ENCODE assay signal across 15 cellular contexts in genomic region chr20:36548006-36548315, GRCh38. TPM values are rescaled to one million over a fixed set of nuclear protein-coding genes. Genes with fewer than 3 reads are reported as not detected.
DNase-seq lines count a peak whose midpoint lies in the region; ATAC-seq and TF ChIP-seq lines count a peak whose summit lies in the region.
"Had no signal": no experiment of that assay in that cellular context is flagged by ENCODE, and none has a peak within 500 bp of the region (broad histone marks: within the 10 kb centered on the region; RNA-seq: fewer than 3 reads in every experiment).

No MANE protein-coding gene starts in this region.

- CTCF ChIA-PET in SK-N-SH (lab: Yijun Ruan, JAX): interaction anchor here (1.0 to 1.6 kb wide), 4 partner anchors 9 to 57 kb away, joined by 4 to 6 read pairs (median 5); partner anchors contain the start of gene RAB5IF
- CTCF ChIA-PET in activated naive CD4-positive, alpha-beta T cell treated with anti-CD3 and anti-CD28 coated beads, Interleukin-2, amount 10 ng/mL, durations not matched to agents 7 days and 5 days (lab: Charles Lee): interaction anchor here (1.7 kb wide), 1 partner anchor 17 kb away, joined by 3 read pairs; no protein-coding TSS in a partner anchor

- H3K4me3 ChIP-seq in SK-N-SH (ENCODE audit: low read depth in 2 of 2, low read length in 1 of 2) (no peak overlapping the region), endodermal cell (ENCODE audit: low read length) (no peak overlapping the region), retinal pigment epithelial cell (ENCODE audit: low read length) (no peak overlapping the region)
- H3K4me3 ChIP-seq: dorsolateral prefrontal cortex, testis had no signal

- no peak for TF ChIP-seq EP300 in SK-N-SH (IDR thresholded peaks at IDR 0.05; ENCODE audit: borderline replicate concordance in 1 of 2, low read depth in 1 of 2, low read length in 1 of 2)

- H3K36me3 ChIP-seq in SK-N-SH (replicated peaks in 1 of 2; ENCODE audit: control insufficient read depth in 1 of 2, insufficient read depth in 2 of 2, low read length in 1 of 2) (no peaks in the 10 kb centered on the region), endodermal cell (ENCODE audit: control insufficient read depth, insufficient read depth, low read length) (peaks cover 52% of the 10 kb centered on the region)

- no peaks in the 10 kb centered on the region for H3K9me2 ChIP-seq in SK-N-SH

- no peak overlapping the region for H3K4me2 ChIP-seq in SK-N-SH

- no peaks in the 10 kb centered on the region; the same call in 1 of the 2 replicates for H4K20me1 ChIP-seq in SK-N-SH (ENCODE audit: insufficient read depth)

- POLR2A ChIA-PET in SK-N-SH (lab: Yijun Ruan, JAX): no interaction called here

- DNase-seq in SK-N-SH (peak; percentile 54), NAMALWA (ENCODE audit: low spot score) (peak; percentile 34), endodermal cell (peak; percentile 92), retinal pigment epithelial cell (ENCODE audit: low read depth) (no peak)
- no peak for DNase-seq in activated naive CD4-positive, alpha-beta T cell treated with anti-CD3 and anti-CD28 coated beads, Interleukin-2, amount 10 ng/mL, durations not matched to agents 7 days and 5 days
- DNase-seq: dorsolateral prefrontal cortex, head of caudate nucleus, NCI-H1105 treated with DMSO at 0.1 percent for 48 hours, NCI-H526 treated with DMSO at 0.1 percent for 48 hours, SW 1271, testis had no signal

- H3K4me3 Mint-ChIP-seq in endodermal cell: no peak overlapping the region
- H3K4me3 Mint-ChIP-seq in activated naive CD4-positive, alpha-beta T cell treated with anti-CD3 and anti-CD28 coated beads, Interleukin-2, amount 10 ng/mL, durations not matched to agents 7 days and 5 days: no peak overlapping the region
- H3K4me3 Mint-ChIP-seq: activated naive CD4-positive, alpha-beta T cell treated with anti-CD3 and anti-CD28 coated beads, Interleukin-2, amount 50 U/mL, for 24 hours had no signal

- no peaks in the 10 kb centered on the region for H3K9me3 ChIP-seq in SK-N-SH
- H3K9me3 ChIP-seq in endodermal cell (ENCODE audit: control insufficient read depth, low read length): no peaks in the 10 kb centered on the region
- H3K9me3 ChIP-seq: testis had no signal

- H3K4me1 Mint-ChIP-seq in endodermal cell: peaks cover 9% of the 10 kb centered on the region
- no peaks in the 10 kb centered on the region for H3K4me1 Mint-ChIP-seq in activated naive CD4-positive, alpha-beta T cell treated with anti-CD3 and anti-CD28 coated beads, Interleukin-2, amount 10 ng/mL, durations not matched to agents 7 days and 5 days
- H3K4me1 Mint-ChIP-seq: activated naive CD4-positive, alpha-beta T cell treated with anti-CD3 and anti-CD28 coated beads, Interleukin-2, amount 50 U/mL, for 24 hours had no signal

- no peaks in the 10 kb centered on the region for H3K79me2 ChIP-seq in SK-N-SH (ENCODE audit: insufficient read depth)

- peak; percentile 28; the same call in 1 of the 2 replicates for TF ChIP-seq RAD21 in SK-N-SH (IDR thresholded peaks at IDR 0.05; ENCODE audit: low read length)

- ATAC-seq in SK-N-SH treated with all-trans-retinoic acid at 6 μM for 48 hours: no peak
- no peak for ATAC-seq in GM18868 (IDR thresholded peaks at IDR 0.05; ENCODE audit: unreplicated experiment)
- no peak for ATAC-seq in GM21723 (IDR thresholded peaks at IDR 0.05; ENCODE audit: unreplicated experiment)

- peaks cover 0 to 8% of the 10 kb centered on the region in 2 experiments; a peak in 2 of 4 replicates for H3K4me1 ChIP-seq in SK-N-SH (ENCODE audit: control insufficient read depth in 1 of 2, insufficient read depth in 2 of 2, low read depth in 1 of 2, low read length in 1 of 2)
- H3K4me1 ChIP-seq in endodermal cell (ENCODE audit: control insufficient read depth, insufficient read depth, low read length): peaks cover 7% of the 10 kb centered on the region

- no peaks in the 10 kb centered on the region for H3K27me3 Mint-ChIP-seq in endodermal cell (ENCODE audit: insufficient read depth)
- peaks cover 3% of the 10 kb centered on the region for H3K27me3 Mint-ChIP-seq in activated naive CD4-positive, alpha-beta T cell treated with anti-CD3 and anti-CD28 coated beads, Interleukin-2, amount 10 ng/mL, durations not matched to agents 7 days and 5 days
- H3K27me3 Mint-ChIP-seq: activated naive CD4-positive, alpha-beta T cell treated with anti-CD3 and anti-CD28 coated beads, Interleukin-2, amount 50 U/mL, for 24 hours had no signal

- TF ChIP-seq CTCF in SK-N-SH (IDR thresholded peaks at IDR 0.05): peak; percentile 26; the same call in 1 of the 2 replicates
- TF ChIP-seq CTCF in endodermal cell (conservative IDR thresholded peaks at IDR 0.05): peak; percentile 75
- TF ChIP-seq CTCF in retinal pigment epithelial cell (conservative IDR thresholded peaks at IDR 0.05; ENCODE audit: low read depth, low read length): peak; percentile 39

- no peaks in the 10 kb centered on the region for H3K9me3 Mint-ChIP-seq in endodermal cell
- no peaks in the 10 kb centered on the region for H3K9me3 Mint-ChIP-seq in activated naive CD4-positive, alpha-beta T cell treated with anti-CD3 and anti-CD28 coated beads, Interleukin-2, amount 10 ng/mL, durations not matched to agents 7 days and 5 days
- H3K9me3 Mint-ChIP-seq: activated naive CD4-positive, alpha-beta T cell treated with anti-CD3 and anti-CD28 coated beads, Interleukin-2, amount 50 U/mL, for 24 hours had no signal

- H3F3A ChIP-seq in SK-N-SH (replicated peaks; ENCODE audit: insufficient read depth): no peaks in the 10 kb centered on the region

- 80% methylated on average over 2 of the region's 12 CpGs for WGBS in SK-N-SH (ENCODE audit: low lambda C conversion rate)
- 86 to 88% methylated on average over 3 to 12 of the region's 12 CpGs for WGBS in endodermal cell (ENCODE audit: insufficient coverage in 1 of 2, insufficient read length in 1 of 2), 2 experiments

- H3K27ac ChIP-seq in SK-N-SH (ENCODE audit: low read depth in 2 of 2, low read length in 1 of 2) (no peak overlapping the region), endodermal cell (ENCODE audit: low read depth, low read length) (no peak overlapping the region)
- H3K27ac ChIP-seq: dorsolateral prefrontal cortex, testis had no signal

- H3K27ac Mint-ChIP-seq in endodermal cell: no peak overlapping the region
- H3K27ac Mint-ChIP-seq in activated naive CD4-positive, alpha-beta T cell treated with anti-CD3 and anti-CD28 coated beads, Interleukin-2, amount 10 ng/mL, durations not matched to agents 7 days and 5 days: no peak overlapping the region
- H3K27ac Mint-ChIP-seq: activated naive CD4-positive, alpha-beta T cell treated with anti-CD3 and anti-CD28 coated beads, Interleukin-2, amount 50 U/mL, for 24 hours had no signal

- no peak overlapping the region for H2AFZ ChIP-seq in SK-N-SH (ENCODE audit: low read depth)

- no peaks in the 10 kb centered on the region for H3K27me3 ChIP-seq in SK-N-SH (ENCODE audit: insufficient read depth)
- H3K27me3 ChIP-seq in endodermal cell (ENCODE audit: control insufficient read depth, insufficient read depth, low read length, poor library complexity, severe bottlenecking): no peaks in the 10 kb centered on the region
- H3K27me3 ChIP-seq: dorsolateral prefrontal cortex, testis had no signal

- peaks cover 33% of the 10 kb centered on the region for H3K36me3 Mint-ChIP-seq in endodermal cell (ENCODE audit: low read depth)
- no peaks in the 10 kb centered on the region for H3K36me3 Mint-ChIP-seq in activated naive CD4-positive, alpha-beta T cell treated with anti-CD3 and anti-CD28 coated beads, Interleukin-2, amount 10 ng/mL, durations not matched to agents 7 days and 5 days
- H3K36me3 Mint-ChIP-seq: activated naive CD4-positive, alpha-beta T cell treated with anti-CD3 and anti-CD28 coated beads, Interleukin-2, amount 50 U/mL, for 24 hours had no signal

- H3K9ac ChIP-seq in SK-N-SH (no peak overlapping the region), endodermal cell (ENCODE audit: extremely low read depth, low read length, poor library complexity, severe bottlenecking) (no peak overlapping the region)

TF ChIP-seq in SK-N-SH, 30 proteins besides CTCF, POLR2A, EP300 and RAD21:
- no peak for TF ChIP-seq FOXM1 (IDR thresholded peaks at IDR 0.05; ENCODE audit: low read depth)

TF ChIP-seq in SK-N-SH treated with all-trans-retinoic acid at 6 μM for 48 hours, 23 proteins besides CTCF, POLR2A, EP300 and RAD21 (continues in another document):
- TF ChIP-seq ZFP30 (CRISPR knock-in tag; IDR thresholded peaks at IDR 0.05) (no peak), ZNF70 (CRISPR knock-in tag; IDR thresholded peaks at IDR 0.05) (no peak), ESRRG (CRISPR knock-in tag; IDR thresholded peaks at IDR 0.05) (no peak), PPARA (CRISPR knock-in tag; IDR thresholded peaks at IDR 0.05; ENCODE audit: borderline replicate concordance) (no peak), CREB5 (CRISPR knock-in tag; IDR thresholded peaks at IDR 0.05; ENCODE audit: low read depth) (no peak)

RNA-seq across cellular contexts. Expression of gene MYL9, which starts 6.6 kb away (rescaled TPM):
- not detected in 2 replicates for polyA plus RNA-seq in SK-N-SH (2012; rRNA removed)
- not detected in 2 replicates for polyA plus RNA-seq in SK-N-SH (2012; cell fraction: cytosol; rRNA removed)
- not detected in 2 replicates for polyA plus RNA-seq in SK-N-SH (2012; cell fraction: nucleus; rRNA removed)
- total RNA-seq in endodermal cell: 100 to 1,000 TPM; 264 to 284 TPM
- polyA plus RNA-seq in endodermal cell (2013, experiment 1 of 2): 186 TPM
- polyA plus RNA-seq in endodermal cell (2013, experiment 2 of 2): 220 TPM

RNA-seq across cellular contexts. Expression of gene TGIF2, which starts 25.4 kb away (rescaled TPM):
- 10.3 and 10.8 TPM in 2 replicates for polyA plus RNA-seq in SK-N-SH (2012; rRNA removed)
- 9.4 and 11.0 TPM in 2 replicates for polyA plus RNA-seq in SK-N-SH (2012; cell fraction: cytosol; rRNA removed)
- polyA plus RNA-seq in SK-N-SH (2012; cell fraction: nucleus; rRNA removed): 8.9 and 12.7 TPM in 2 replicates
- 10 to 100 TPM; 33.4 to 39.0 TPM for total RNA-seq in endodermal cell
- polyA plus RNA-seq in endodermal cell (2013, experiment 1 of 2): 35.6 TPM
- polyA plus RNA-seq in endodermal cell (2013, experiment 2 of 2): 33.7 TPM

RNA-seq across cellular contexts. Expression of gene RAB5IF, which starts 57.6 kb away (rescaled TPM):
- polyA plus RNA-seq in SK-N-SH (2012; rRNA removed): 91.1 and 108 TPM in 2 replicates
- polyA plus RNA-seq in SK-N-SH (2012; cell fraction: cytosol; rRNA removed): 117 and 118 TPM in 2 replicates
- polyA plus RNA-seq in SK-N-SH (2012; cell fraction: nucleus; rRNA removed): 46.3 and 65.7 TPM in 2 replicates
- total RNA-seq in endodermal cell: 10 to 100 TPM; 98.9 to 99.9 TPM
- 94.9 TPM for polyA plus RNA-seq in endodermal cell (2013, experiment 1 of 2)
- polyA plus RNA-seq in endodermal cell (2013, experiment 2 of 2): 93.6 TPM

Comparison
In these comparisons a context has a peak if more than half of its experiments do, and no peak if none do; other contexts are left out.
1. DNase-seq: peak in SK-N-SH (single experiment), NAMALWA (single experiment) and endodermal cell (single experiment); none in retinal pigment epithelial cell (single experiment) and activated naive CD4-positive, alpha-beta T cell treated with anti-CD3 and anti-CD28 coated beads, Interleukin-2, amount 10 ng/mL, durations not matched to agents 7 days and 5 days (single experiment).
2. Peak in every context shown above with its lines, with median percentiles within 50 percentile points of each other: CTCF ChIP-seq.